1 cellular context compared by ENCODE assay signal in the genomic region with DNA sequence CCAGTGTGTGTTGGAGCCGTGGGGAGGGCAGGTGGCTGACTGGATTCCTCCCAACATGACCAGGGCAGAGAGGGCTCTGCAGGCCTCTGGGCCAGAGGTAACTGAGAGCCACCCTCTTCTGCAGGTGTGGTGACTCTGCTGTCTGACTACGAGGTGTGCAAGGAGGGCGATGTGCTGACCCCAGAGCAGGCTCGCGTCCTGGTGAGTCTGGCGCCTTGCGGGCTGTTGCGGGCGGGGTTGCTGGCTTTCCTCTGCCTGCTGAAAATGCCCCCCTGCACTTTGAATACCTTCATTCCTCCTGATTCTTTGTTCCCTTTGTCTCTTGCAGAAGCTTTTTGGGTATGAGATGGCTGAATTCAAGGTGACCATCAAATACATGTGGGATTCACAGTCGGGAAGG.
A peak's percentile ranks its signal among the peaks of the same experiment; 100 is the strongest.
TF ChIP-seq lines count a peak whose summit lies in the region.

No MANE protein-coding gene starts in this region.

TF ChIP-seq in HepG2, 621 proteins besides CTCF, POLR2A, EP300 and RAD21:
- TF ChIP-seq SRF (IDR thresholded peaks at IDR 0.05; ENCODE audit: low read depth, low read length), result no peak
- peak; percentile 28 for TF ChIP-seq AGO2 (optimal IDR thresholded peaks at IDR 0.05; ENCODE audit: low read depth, low read length)
- 0 out of 2 replicates have a peak, but pooled peaks have one; percentile 27 for TF ChIP-seq RBFOX2 (IDR thresholded peaks at IDR 0.05; ENCODE audit: low read depth, low read length)
TF ChIP-seq in HepG2: peak in this region for 2.
